ENCODE assay signal across 23 cellular contexts in the genomic region with DNA sequence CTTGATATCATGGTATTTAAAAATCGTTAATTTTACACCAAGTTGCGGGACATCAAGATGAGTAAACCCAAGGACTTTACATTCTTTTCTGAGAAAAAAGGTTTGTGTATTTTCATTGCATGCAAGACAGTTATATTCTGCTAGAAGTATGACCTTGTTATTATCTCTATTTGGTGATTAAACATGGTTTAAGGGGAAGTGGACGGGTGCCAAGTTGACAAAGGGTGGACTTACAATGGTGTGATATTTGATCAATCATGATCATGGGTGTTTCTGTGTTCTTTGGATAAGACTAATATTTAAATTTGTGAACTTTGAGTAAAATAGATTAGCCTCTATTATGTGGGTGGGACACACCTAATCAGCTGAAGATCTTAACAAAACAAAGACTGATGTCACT.
"Had no signal": no experiment of that assay in that cellular context is flagged by ENCODE, and none has a peak within 500 bp of the region (broad histone marks: within the 10 kb centered on the region; RNA-seq: fewer than 3 reads in every experiment).

No MANE protein-coding gene starts in this region.

- H3K9me3 ChIP-seq: esophagus squamous epithelium, gastrocnemius medialis, pancreas, psoas muscle, right atrium auricular region had no signal

- H3K27ac ChIP-seq: coronary artery, esophagus squamous epithelium, gastrocnemius medialis, pancreas, psoas muscle, right atrium auricular region, tibial nerve, VCaP had no signal

- H3K4me3 ChIP-seq: coronary artery, esophagus squamous epithelium, gastrocnemius medialis, pancreas, psoas muscle, right atrium auricular region, tibial nerve had no signal

- H3K4me1 ChIP-seq: esophagus squamous epithelium, gastrocnemius medialis, pancreas, psoas muscle, right atrium auricular region, tibial nerve had no signal

- H3K36me3 ChIP-seq: esophagus squamous epithelium, gastrocnemius medialis, pancreas, right atrium auricular region, tibial nerve had no signal

- DNase-seq: activated CD4-positive, alpha-beta T cell treated with anti-CD3 and anti-CD28 coated beads, Interleukin-2, amount 10 ng/mL, durations not matched to agents 7 days and 5 days; activated CD8-positive, alpha-beta memory T cell treated with anti-CD3 and anti-CD28 coated beads, Interleukin-2, amount 10 ng/mL, durations not matched to agents 7 days and 5 days; activated CD8-positive, alpha-beta T cell treated with anti-CD3 and anti-CD28 coated beads for 36 hours; activated gamma-delta T cell; activated naive CD4-positive, alpha-beta T cell treated with anti-CD3 and anti-CD28 coated beads, Interleukin-2, amount 50 U/mL, for 16 hours; activated naive CD8-positive, alpha-beta T cell treated with anti-CD3 and anti-CD28 coated beads, Interleukin-2, amount 50 U/mL, for 24 hours; activated T-cell treated with anti-CD3 and anti-CD28 coated beads for 4 hours; cerebellar nuclear complex; esophagus squamous epithelium; gastrocnemius medialis; hypothalamus; islet precursor cell; left cardiac atrium; nephron progenitor cell; pancreas; psoas muscle; stimulated activated CD4-positive, alpha-beta T cell treated with anti-CD3 and anti-CD28 coated beads, Interleukin-4, amount 100 ng/mL, for 4 hours; T1000 had no signal

- H3K27me3 ChIP-seq: esophagus squamous epithelium, gastrocnemius medialis, pancreas, right atrium auricular region, tibial nerve had no signal

- ATAC-seq: activated CD4-positive, CD25-positive, alpha-beta regulatory T cell treated with anti-CD3 and anti-CD28 coated beads, Interleukin-2, amount 50 U/mL, for 24 hours; activated CD8-positive, alpha-beta memory T cell treated with anti-CD3 and anti-CD28 coated beads, Interleukin-2, amount 10 ng/mL, durations not matched to agents 7 days and 5 days; activated CD8-positive, alpha-beta T cell treated with anti-CD3 and anti-CD28 coated beads for 36 hours; activated naive CD8-positive, alpha-beta T cell treated with anti-CD3 and anti-CD28 coated beads, Interleukin-2, amount 50 U/mL, for 24 hours; gastrocnemius medialis; left cardiac atrium; pancreas; psoas muscle had no signal
